25 cellular contexts compared by ENCODE assay signal in the genomic region with DNA sequence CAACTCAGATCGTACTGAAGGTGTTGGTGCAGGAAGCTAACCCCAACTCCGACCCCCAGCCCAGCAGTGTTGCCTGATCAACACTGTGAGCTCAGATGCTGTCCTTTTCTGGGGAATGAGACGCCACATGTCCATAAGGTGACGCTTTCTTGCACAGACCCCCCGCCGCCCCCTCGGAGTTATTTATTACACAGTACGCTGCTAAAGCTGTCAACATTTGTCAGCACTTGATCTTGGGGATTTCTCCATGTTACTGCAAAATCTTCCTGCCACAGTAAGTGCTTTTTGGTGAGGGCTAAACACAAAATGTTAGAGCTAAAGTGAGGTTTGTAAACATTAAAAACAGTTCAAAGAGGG. TPM values are rescaled to one million over a fixed set of nuclear protein-coding genes. Genes with fewer than 3 reads are reported as not detected.
DNase-seq lines count a peak whose midpoint lies in the region; ATAC-seq and TF ChIP-seq lines count a peak whose summit lies in the region.
"Had no signal": no experiment of that assay in that cellular context is flagged by ENCODE, and none has a peak within 500 bp of the region (broad histone marks: within the 10 kb centered on the region; RNA-seq: fewer than 3 reads in every experiment).

No MANE protein-coding gene starts in this region.

- H3K36me3 ChIP-seq in OCI-LY7 (ENCODE audit: insufficient read depth, low read length) (no peaks in the 10 kb centered on the region), psoas muscle (ENCODE audit: insufficient read depth in 1 of 2, low read depth in 1 of 2) (peaks cover 0 to 7% of the 10 kb centered on the region in 2 donors), brain microvascular endothelial cell (replicated peaks) (no peaks in the 10 kb centered on the region)
- H3K36me3 ChIP-seq: prostate gland had no signal

- H3K4me1 Mint-ChIP-seq in WTC11: peaks cover 30% of the 10 kb centered on the region
- H3K4me1 Mint-ChIP-seq: IgD-negative memory B cell; naive B cell; stimulated activated memory B cell treated with anti-CD40 and anti-IgM and Interleukin-4, amounts not matched to agents 10 μg/mL and 1 μg/mL and 100 μg/mL, for 72 hours had no signal

- peak overlapping the region; percentile 77; the same call in 1 of the 2 replicates for H2AFZ ChIP-seq in OCI-LY7 (ENCODE audit: low read length)

- CTCF ChIA-PET in HEK293T (lab: Yijun Ruan, JAX) (interaction anchor here (0.6 to 4.9 kb wide), 3 partner anchors 12 to 31 kb away, joined by 4 to 38 read pairs (median 9); no protein-coding TSS in a partner anchor), OCI-LY7 (lab: Charles Lee; ENCODE audit: unreplicated experiment) (interaction anchor here (0.5 to 0.6 kb wide), 2 partner anchors 12 to 117 kb away, joined by 3 to 4 read pairs; no protein-coding TSS in a partner anchor), WTC11 (lab: Charles Lee) (interaction anchor here (0.6 to 5.1 kb wide), 4 partner anchors 12 to 293 kb away, joined by 3 to 60 read pairs (median 4); no protein-coding TSS in a partner anchor)

- H3K27me3 Mint-ChIP-seq in WTC11 (ENCODE audit: low read depth): no peaks in the 10 kb centered on the region
- H3K27me3 Mint-ChIP-seq: activated naive CD8-positive, alpha-beta T cell treated with anti-CD3 and anti-CD28 coated beads, Interleukin-2, amount 50 U/mL, for 24 hours; activated T-cell treated with anti-CD3 and anti-CD28 coated beads, Interleukin-2, amount 50 U/mL, for 24 hours had no signal

- no peak for TF ChIP-seq CTCF in OCI-LY7 (conservative IDR thresholded peaks at IDR 0.05; ENCODE audit: low read length)
- no peak for TF ChIP-seq CTCF in psoas muscle (IDR thresholded peaks at IDR 0.05)
- TF ChIP-seq CTCF in brain microvascular endothelial cell (IDR thresholded peaks at IDR 0.05; ENCODE audit: low read depth, low read length, missing control alignments): no peak
- no peak for TF ChIP-seq CTCF in WTC11 (IDR thresholded peaks at IDR 0.05)

- H3K36me3 Mint-ChIP-seq in WTC11: peaks cover 41% of the 10 kb centered on the region
- H3K36me3 Mint-ChIP-seq: naive B cell; stimulated activated memory B cell treated with anti-CD40 and anti-IgM and Interleukin-4, amounts not matched to agents 10 μg/mL and 1 μg/mL and 100 μg/mL, for 72 hours had no signal

- no peak for ATAC-seq in psoas muscle
- ATAC-seq in WTC11: no peak
- ATAC-seq: activated naive CD8-positive, alpha-beta T cell treated with anti-CD3 and anti-CD28 coated beads, Interleukin-2, amount 50 U/mL, for 24 hours; HCT116; left colon; stimulated activated memory B cell treated with anti-CD40 and anti-IgM and Interleukin-4, amounts not matched to agents 10 μg/mL and 1 μg/mL and 100 μg/mL, for 72 hours had no signal

- 80 to 86% (median 83%) methylated on average over 8 of the region's 8 CpGs for WGBS in psoas muscle, 3 donors

- DNase-seq in HEK293T (ENCODE audit: extremely low spot score): peak; percentile 31
- DNase-seq in OCI-LY7 (ENCODE audit: low spot score): no peak
- DNase-seq in epithelial cell of prostate (ENCODE audit: low read depth, low spot score): no peak
- DNase-seq in psoas muscle: no peak
- DNase-seq in DMS153 treated with DMSO at 0.1 percent for 48 hours (lab: John Stamatoyannopoulos, UW; ENCODE audit: unreplicated experiment): no peak
- DNase-seq in brain microvascular endothelial cell: no peak
- no peak for DNase-seq in WTC11 (ENCODE audit: low spot score)
- DNase-seq: activated naive CD4-positive, alpha-beta T cell; activated naive CD8-positive, alpha-beta T cell treated with anti-CD3 and anti-CD28 coated beads, Interleukin-2, amount 50 U/mL, for 24 hours; activated T-cell treated with anti-CD3 and anti-CD28 coated beads, Interleukin-2, amount 50 U/mL, for 24 hours; Caco-2; GDM1; left colon; naive B cell; NCI-H1048; NCI-H446; substantia nigra; T-helper 1 cell; upper lobe of left lung had no signal

- in situ Hi-C loops in brain microvascular endothelial cell (cut with HindIII; ENCODE audit: low pct_ligation_motif_present, low sequenced_read_pairs): no loop called here

- BruUV-seq in OCI-LY7 (replicated peaks; lab: Mats Ljungman, UMichigan): no TSS peak

- no peak overlapping the region for H3K27ac Mint-ChIP-seq in WTC11
- H3K27ac Mint-ChIP-seq: activated naive CD8-positive, alpha-beta T cell treated with anti-CD3 and anti-CD28 coated beads, Interleukin-2, amount 50 U/mL, for 24 hours; activated T-cell treated with anti-CD3 and anti-CD28 coated beads, Interleukin-2, amount 50 U/mL, for 24 hours; IgD-negative memory B cell; naive B cell; stimulated activated memory B cell treated with anti-CD40 and anti-IgM and Interleukin-4, amounts not matched to agents 10 μg/mL and 1 μg/mL and 100 μg/mL, for 72 hours had no signal

- no peaks in the 10 kb centered on the region for H3K9me3 ChIP-seq in OCI-LY7 (ENCODE audit: low read length)
- no peaks in the 10 kb centered on the region for H3K9me3 ChIP-seq in psoas muscle
- H3K9me3 ChIP-seq: Caco-2, prostate gland, upper lobe of left lung had no signal

- H3K9me3 Mint-ChIP-seq in WTC11: no peaks in the 10 kb centered on the region
- H3K9me3 Mint-ChIP-seq: activated naive CD8-positive, alpha-beta T cell treated with anti-CD3 and anti-CD28 coated beads, Interleukin-2, amount 50 U/mL, for 24 hours; activated T-cell treated with anti-CD3 and anti-CD28 coated beads, Interleukin-2, amount 50 U/mL, for 24 hours; IgD-negative memory B cell; naive B cell; stimulated activated memory B cell treated with anti-CD40 and anti-IgM and Interleukin-4, amounts not matched to agents 10 μg/mL and 1 μg/mL and 100 μg/mL, for 72 hours had no signal

- H3K4me3 Mint-ChIP-seq in WTC11: no peak overlapping the region
- H3K4me3 Mint-ChIP-seq: activated naive CD8-positive, alpha-beta T cell treated with anti-CD3 and anti-CD28 coated beads, Interleukin-2, amount 50 U/mL, for 24 hours; activated T-cell treated with anti-CD3 and anti-CD28 coated beads, Interleukin-2, amount 50 U/mL, for 24 hours; IgD-negative memory B cell; naive B cell; stimulated activated memory B cell treated with anti-CD40 and anti-IgM and Interleukin-4, amounts not matched to agents 10 μg/mL and 1 μg/mL and 100 μg/mL, for 72 hours had no signal

- H3K27me3 ChIP-seq in psoas muscle (ENCODE audit: insufficient read depth in 3 of 3, low read length in 2 of 3) (no peaks in the 10 kb centered on the region), brain microvascular endothelial cell (replicated peaks) (no peaks in the 10 kb centered on the region)
- H3K27me3 ChIP-seq: upper lobe of left lung had no signal

- POLR2A ChIA-PET in HEK293T (lab: Yijun Ruan, JAX) (interaction anchor here (1.6 to 2.0 kb wide), 2 partner anchors 17 to 31 kb away, joined by 5 to 7 read pairs; no protein-coding TSS in a partner anchor), OCI-LY7 (lab: Charles Lee) (interaction anchor here (0.6 to 1.4 kb wide), 4 partner anchors 9 to 299 kb away, joined by 3 to 5 read pairs (median 4); no protein-coding TSS in a partner anchor), WTC11 (lab: Charles Lee) (no interaction called here)

- H3K4me2 ChIP-seq in OCI-LY7 (ENCODE audit: low read length): peak overlapping the region; percentile 37; the same call in 1 of the 2 replicates

- H3K27ac ChIP-seq in OCI-LY7 (ENCODE audit: low read depth, low read length, poor library complexity, severe bottlenecking) (no peak overlapping the region), epithelial cell of prostate (peak overlapping the region; percentile 79), psoas muscle (peak overlapping the region; percentile 88), brain microvascular endothelial cell (no peak overlapping the region)
- H3K27ac ChIP-seq: C4-2B, prostate gland, upper lobe of left lung had no signal

- intact Hi-C loops in OCI-LY7 (cut with micrococcal nuclease; ENCODE audit: unreplicated experiment) (no loop called here), psoas muscle (cut with DNase I) (no loop called here)

- peaks cover 27% of the 10 kb centered on the region for H3K4me1 ChIP-seq in OCI-LY7 (ENCODE audit: insufficient read depth, low read length, poor library complexity, severe bottlenecking)
- peaks cover 29% of the 10 kb centered on the region for H3K4me1 ChIP-seq in psoas muscle
- H3K4me1 ChIP-seq: Caco-2 had no signal

- no peaks in the 10 kb centered on the region for H3K9me2 ChIP-seq in OCI-LY7 (ENCODE audit: insufficient read depth, low read length)

- no peaks in the 10 kb centered on the region for H4K20me1 ChIP-seq in OCI-LY7 (ENCODE audit: insufficient read depth, low read length)

- H3K79me2 ChIP-seq in OCI-LY7 (ENCODE audit: insufficient read depth, low read depth, low read length): no peaks in the 10 kb centered on the region

- H3K4me3 ChIP-seq in OCI-LY7 (ENCODE audit: low read depth, low read length, poor library complexity, severe bottlenecking): no peak overlapping the region
- no peak overlapping the region for H3K4me3 ChIP-seq in psoas muscle
- no peak overlapping the region for H3K4me3 ChIP-seq in brain microvascular endothelial cell (ENCODE audit: low read depth, low read length)
- H3K4me3 ChIP-seq: prostate gland, upper lobe of left lung had no signal

TF ChIP-seq in HEK293T, 16 proteins besides CTCF, POLR2A, EP300 and RAD21 (continues in another document):
- no peak for TF ChIP-seq FOXM1 (IDR thresholded peaks at IDR 0.05; ENCODE audit: borderline replicate concordance)

RNA-seq across cellular contexts. Expression of a gene that starts 15.9 kb away (rescaled TPM):
- total RNA-seq in OCI-LY7 (2014; rRNA removed; shearing (Covaris generic)): 5.0 and 5.3 TPM in 2 replicates
- total RNA-seq in OCI-LY7 (2022): 27.5 and 30.4 TPM in 2 replicates
- total RNA-seq in psoas muscle: 1 to 10 TPM; 3.9 to 7.6 (median 5.2) TPM
- 1 to 10 TPM; 2.6 to 5.9 (median 3.5) TPM for polyA plus RNA-seq in psoas muscle
- 19.1 to 29.1 TPM (median 28.2 TPM) in 3 replicates for total RNA-seq in WTC11 (2021)

RNA-seq across cellular contexts. Expression of a gene that starts 41.1 kb away (rescaled TPM):
- total RNA-seq in OCI-LY7 (2014; rRNA removed; shearing (Covaris generic)): 0.19 TPM in 1 of 2 replicates, not detected in the other
- total RNA-seq in OCI-LY7 (2022) (0.91 TPM in 1 of 2 replicates, not detected in the other), psoas muscle (not detected), WTC11 (2021) (not detected in 3 replicates)
- under 1 TPM in 1 of 3 donors, not detected in 2; 0.17 TPM for polyA plus RNA-seq in psoas muscle
- total RNA-seq: Caco-2, left colon, RPMI7951 had no signal
- polyA plus RNA-seq: IgD-negative memory B cell had no signal

RNA-seq across cellular contexts. Expression of a gene that starts 54.2 kb away (rescaled TPM):
- total RNA-seq in OCI-LY7 (2014; rRNA removed; shearing (Covaris generic)): 3.8 and 8.5 TPM in 2 replicates
- 10.6 and 10.7 TPM in 2 replicates for total RNA-seq in OCI-LY7 (2022)
- 1 to 10 TPM in 1 of 4 donors, under 1 TPM in 1, not detected in 2; 0.76 to 1.1 TPM for total RNA-seq in psoas muscle
- polyA plus RNA-seq in psoas muscle: under 1 TPM in 2 of 3 donors, not detected in 1; 0.04 to 0.25 TPM
- total RNA-seq in WTC11 (2021): 1.6 to 3.5 TPM (median 2.5 TPM) in 3 replicates
- polyA plus RNA-seq: IgD-negative memory B cell had no signal

Comparison
In these comparisons a context has a peak if more than half of its experiments do, and no peak if none do; other contexts are left out.
1. H3K27ac ChIP-seq: peak in epithelial cell of prostate (single experiment) and psoas muscle (single experiment); none in OCI-LY7 (single experiment) and brain microvascular endothelial cell (single experiment).